Comparison of ENCODE assay signal across 8 cellular contexts in the genomic region with DNA sequence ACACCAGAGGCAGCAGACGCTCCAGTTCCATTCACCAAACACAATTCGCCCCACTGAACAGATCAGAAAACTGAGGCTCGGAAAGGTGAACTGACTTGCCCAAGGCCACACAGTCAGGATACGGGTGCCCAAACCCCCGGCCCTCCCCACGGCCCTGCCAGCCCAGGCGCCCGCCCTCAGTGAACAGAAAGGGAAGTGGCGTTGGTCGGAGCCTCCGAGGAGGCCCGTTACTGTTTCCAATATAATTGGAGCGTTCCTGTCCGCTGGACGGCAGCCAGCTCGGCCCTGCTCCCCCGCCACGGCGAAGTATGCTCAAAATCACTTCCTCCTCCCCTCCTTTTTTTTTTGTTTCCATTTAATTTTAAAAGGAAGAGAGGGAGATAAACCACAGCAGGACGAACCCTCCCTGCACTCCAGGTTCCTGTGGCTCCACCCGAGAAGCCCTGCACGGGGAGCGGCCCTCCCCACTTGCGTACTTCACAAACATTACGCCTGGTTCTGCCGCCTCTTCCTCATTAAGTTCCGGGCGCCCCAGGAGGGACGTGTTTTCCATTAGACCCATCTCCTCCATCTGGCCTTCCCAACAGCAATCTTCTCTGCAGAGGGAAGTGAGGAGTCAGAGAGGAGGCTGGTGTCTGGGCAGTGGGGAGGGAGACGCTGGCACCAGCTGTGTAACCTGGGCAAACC.
DNase-seq lines count a peak whose midpoint lies in the region; ATAC-seq and TF ChIP-seq lines count a peak whose summit lies in the region.

No MANE protein-coding gene starts in this region.

- no peaks in the 10 kb centered on the region for H3K9me3 Mint-ChIP-seq in activated CD4-positive, alpha-beta T cell treated with anti-CD3 and anti-CD28 coated beads for 36 hours (ENCODE audit: low read depth)
- no peaks in the 10 kb centered on the region for H3K9me3 Mint-ChIP-seq in activated CD4-positive, alpha-beta T cell treated with anti-CD3 and anti-CD28 coated beads, Interleukin-2, amount 10 ng/mL, durations not matched to agents 7 days and 5 days

- CTCF ChIA-PET in activated CD4-positive, alpha-beta T cell treated with anti-CD3 and anti-CD28 coated beads for 36 hours (lab: Charles Lee) = interaction anchor here (0.9 kb wide), 1 partner anchor 200 kb away, joined by 4 read pairs; no protein-coding TSS in a partner anchor
- CTCF ChIA-PET in activated CD4-positive, alpha-beta T cell treated with anti-CD3 and anti-CD28 coated beads, Interleukin-2, amount 10 ng/mL, durations not matched to agents 7 days and 5 days (lab: Charles Lee) = interaction anchor here (1.0 to 1.4 kb wide), 3 partner anchors 16 to 206 kb away, joined by 3 to 4 read pairs (median 3); no protein-coding TSS in a partner anchor

- TF ChIP-seq POLR2A in gastroesophageal sphincter (IDR thresholded peaks at IDR 0.05) = peak; percentile 19 to 27

- peaks cover 0 to 100% (median 85%) of the 10 kb centered on the region in 3 donors for H3K4me1 ChIP-seq in gastroesophageal sphincter
- H3K4me1 ChIP-seq in psoas muscle = peaks cover 86% of the 10 kb centered on the region

- ATAC-seq in activated CD4-positive, alpha-beta T cell treated with anti-CD3 and anti-CD28 coated beads for 36 hours = no peak
- ATAC-seq in gastroesophageal sphincter (peak; percentile 50), psoas muscle (no peak)

- intact Hi-C loops in activated CD4-positive, alpha-beta T cell treated with anti-CD3 and anti-CD28 coated beads for 36 hours (cut with DNase I, micrococcal nuclease) = no loop called here
- intact Hi-C loops in psoas muscle (cut with DNase I) = no loop called here

- POLR2A ChIA-PET in activated CD4-positive, alpha-beta T cell treated with anti-CD3 and anti-CD28 coated beads for 36 hours (lab: Charles Lee) = interaction anchor here (2.2 kb wide), 1 partner anchor 12 kb away, joined by 5 read pairs; no protein-coding TSS in a partner anchor
- POLR2A ChIA-PET in activated CD4-positive, alpha-beta T cell treated with anti-CD3 and anti-CD28 coated beads, Interleukin-2, amount 10 ng/mL, durations not matched to agents 7 days and 5 days (lab: Charles Lee) = no interaction called here

- 0 to 83% methylated on average over 1 to 5 of the region's 30 CpGs for WGBS in gastroesophageal sphincter (ENCODE audit: low coverage in 1 of 2), 2 donors
- 41 to 48% (median 46%) methylated on average over 30 of the region's 30 CpGs for WGBS in psoas muscle, 3 donors

- no peak for TF ChIP-seq EP300 in gastroesophageal sphincter (IDR thresholded peaks at IDR 0.05)

- H3K36me3 Mint-ChIP-seq in activated CD4-positive, alpha-beta T cell treated with anti-CD3 and anti-CD28 coated beads for 36 hours (ENCODE audit: low read depth) = no peaks in the 10 kb centered on the region
- no peaks in the 10 kb centered on the region for H3K36me3 Mint-ChIP-seq in activated CD4-positive, alpha-beta T cell treated with anti-CD3 and anti-CD28 coated beads, Interleukin-2, amount 10 ng/mL, durations not matched to agents 7 days and 5 days (ENCODE audit: low read depth)

- H3K4me3 ChIP-seq in gastroesophageal sphincter = peak overlapping the region in 1 of 2 donors; percentile 26
- peak overlapping the region; percentile 25 for H3K4me3 ChIP-seq in psoas muscle

- H3K27me3 Mint-ChIP-seq in activated CD4-positive, alpha-beta T cell treated with anti-CD3 and anti-CD28 coated beads for 36 hours = no peaks in the 10 kb centered on the region
- H3K27me3 Mint-ChIP-seq in activated CD4-positive, alpha-beta T cell treated with anti-CD3 and anti-CD28 coated beads, Interleukin-2, amount 10 ng/mL, durations not matched to agents 7 days and 5 days = no peaks in the 10 kb centered on the region

- no peak for DNase-seq in activated CD4-positive, alpha-beta T cell treated with anti-CD3 and anti-CD28 coated beads for 36 hours
- no peak for DNase-seq in activated CD4-positive, alpha-beta T cell treated with anti-CD3 and anti-CD28 coated beads, Interleukin-2, amount 10 ng/mL, durations not matched to agents 7 days and 5 days
- DNase-seq in SKM-1 (lab: John Stamatoyannopoulos, UW; ENCODE audit: unreplicated experiment) (peak; percentile 46), psoas muscle (peak; percentile 80 to 88), GM19238 (ENCODE audit: insufficient read length, low spot score) (no peak)
- no peak for DNase-seq in stimulated activated CD4-positive, alpha-beta T cell treated with anti-CD3 and anti-CD28 coated beads, Interleukin-2, amount 100 ng/mL, for 24 hours
- no peak for DNase-seq in stimulated activated CD4-positive, alpha-beta T cell treated with anti-CD3 and anti-CD28 coated beads, Interleukin-12 subunit alpha, Interleukin-12 subunit beta, amount 100 ng/mL, for 4 hours

- no peaks in the 10 kb centered on the region for H3K9me3 ChIP-seq in gastroesophageal sphincter
- no peaks in the 10 kb centered on the region for H3K9me3 ChIP-seq in psoas muscle

- H3K27me3 ChIP-seq in gastroesophageal sphincter (no peaks in the 10 kb centered on the region), psoas muscle (ENCODE audit: insufficient read depth in 3 of 3, low read length in 2 of 3) (no peaks in the 10 kb centered on the region)

- peak in 1 of 4 experiments; percentile 7 for TF ChIP-seq CTCF in gastroesophageal sphincter (IDR thresholded peaks at IDR 0.05)
- no peak for TF ChIP-seq CTCF in psoas muscle (IDR thresholded peaks at IDR 0.05)

- peaks cover 32% of the 10 kb centered on the region for H3K4me1 Mint-ChIP-seq in activated CD4-positive, alpha-beta T cell treated with anti-CD3 and anti-CD28 coated beads for 36 hours
- H3K4me1 Mint-ChIP-seq in activated CD4-positive, alpha-beta T cell treated with anti-CD3 and anti-CD28 coated beads, Interleukin-2, amount 10 ng/mL, durations not matched to agents 7 days and 5 days = peaks cover 13% of the 10 kb centered on the region

- no peak overlapping the region for H3K4me3 Mint-ChIP-seq in activated CD4-positive, alpha-beta T cell treated with anti-CD3 and anti-CD28 coated beads for 36 hours
- no peak overlapping the region for H3K4me3 Mint-ChIP-seq in activated CD4-positive, alpha-beta T cell treated with anti-CD3 and anti-CD28 coated beads, Interleukin-2, amount 10 ng/mL, durations not matched to agents 7 days and 5 days

- H3K27ac ChIP-seq in gastroesophageal sphincter (peak overlapping the region; percentile 4 to 97 (median 83)), psoas muscle (peak overlapping the region; percentile 84)

- no peaks in the 10 kb centered on the region for H3K36me3 ChIP-seq in gastroesophageal sphincter
- no peaks in the 10 kb centered on the region for H3K36me3 ChIP-seq in psoas muscle (ENCODE audit: insufficient read depth in 1 of 2, low read depth in 1 of 2)

- peak overlapping the region; percentile 19 for H3K27ac Mint-ChIP-seq in activated CD4-positive, alpha-beta T cell treated with anti-CD3 and anti-CD28 coated beads for 36 hours
- no peak overlapping the region for H3K27ac Mint-ChIP-seq in activated CD4-positive, alpha-beta T cell treated with anti-CD3 and anti-CD28 coated beads, Interleukin-2, amount 10 ng/mL, durations not matched to agents 7 days and 5 days

Comparison
In these comparisons a context has a peak if more than half of its experiments do, and no peak if none do; other contexts are left out.
1. DNase-seq: peak in SKM-1 (single experiment) and psoas muscle (2 of 2); none in activated CD4-positive, alpha-beta T cell treated with anti-CD3 and anti-CD28 coated beads for 36 hours (single experiment), activated CD4-positive, alpha-beta T cell treated with anti-CD3 and anti-CD28 coated beads, Interleukin-2, amount 10 ng/mL, durations not matched to agents 7 days and 5 days (single experiment), stimulated activated CD4-positive, alpha-beta T cell treated with anti-CD3 and anti-CD28 coated beads, Interleukin-2, amount 100 ng/mL, for 24 hours (0 of 2), GM19238 (single experiment) and stimulated activated CD4-positive, alpha-beta T cell treated with anti-CD3 and anti-CD28 coated beads, Interleukin-12 subunit alpha, Interleukin-12 subunit beta, amount 100 ng/mL, for 4 hours (single experiment).